18 cellular contexts compared by ENCODE assay signal in genomic region chr16:11004351-11004750, GRCh38. TPM values are rescaled to one million over a fixed set of nuclear protein-coding genes. Genes with fewer than 3 reads are reported as not detected.
DNase-seq lines count a peak whose midpoint lies in the region; TF ChIP-seq lines count a peak whose summit lies in the region.
"Had no signal": no experiment of that assay in that cellular context is flagged by ENCODE, and none has a peak within 500 bp of the region (broad histone marks: within the 10 kb centered on the region; RNA-seq: fewer than 3 reads in every experiment).

No MANE protein-coding gene starts in this region.

- H3K27me3 Mint-ChIP-seq in HFFc6 (ENCODE audit: insufficient read depth): no peaks in the 10 kb centered on the region
- H3K27me3 Mint-ChIP-seq in MCF 10A (ENCODE audit: insufficient read depth, unreplicated experiment): no peaks in the 10 kb centered on the region
- H3K27me3 Mint-ChIP-seq: naive B cell had no signal

- H3K4me3 ChIP-seq in ACC112 (ENCODE audit: low read depth, low read length): no peak overlapping the region
- H3K4me3 ChIP-seq in mesenchymal stem cell (ENCODE audit: insufficient read depth in 1 of 2, low read depth in 1 of 2, low read length in 2 of 2): no peak overlapping the region
- no peak overlapping the region for H3K4me3 ChIP-seq in Karpas-422 (ENCODE audit: low read length)
- H3K4me3 ChIP-seq in trophoblast cell (ENCODE audit: low read depth, low read length): no peak overlapping the region
- H3K4me3 ChIP-seq: hepatocyte, tibial nerve had no signal

- H3K27ac ChIP-seq in ACC112 (ENCODE audit: low read depth, low read length): peak overlapping the region; percentile 90
- H3K27ac ChIP-seq in mesenchymal stem cell (ENCODE audit: low read length, poor library complexity, severe bottlenecking): no peak overlapping the region
- no peak overlapping the region for H3K27ac ChIP-seq in Karpas-422 (ENCODE audit: low read length)
- no peak overlapping the region for H3K27ac ChIP-seq in trophoblast cell (ENCODE audit: low read depth, low read length)
- H3K27ac ChIP-seq: hepatocyte, tibial nerve had no signal

- H3K27ac Mint-ChIP-seq in HFFc6: peak overlapping the region; percentile 90
- peak overlapping the region; percentile 73 for H3K27ac Mint-ChIP-seq in MCF 10A (ENCODE audit: low read depth, unreplicated experiment)

- H3K4me3 Mint-ChIP-seq in HFFc6 (peak overlapping the region; percentile 24; the same call in 1 of the 2 replicates), MCF 10A (ENCODE audit: unreplicated experiment) (no peak overlapping the region)
- H3K4me3 Mint-ChIP-seq: naive B cell had no signal

- no peak overlapping the region for H3K23ac ChIP-seq in mesenchymal stem cell (ENCODE audit: low read length in 2 of 2)
- H3K23ac ChIP-seq in trophoblast cell (ENCODE audit: low read length): no peak overlapping the region

- CTCF ChIA-PET in MCF 10A (lab: Yijun Ruan, JAX): interaction anchor here (0.5 to 1.2 kb wide), 4 partner anchors 11 to 710 kb away, joined by 3 to 5 read pairs (median 3); partner anchors contain the start of gene EMP2
- CTCF ChIA-PET in GM10248 (lab: Yijun Ruan, JAX): interaction anchor here (1.3 kb wide), 1 partner anchor 41 kb away, joined by 3 read pairs; no protein-coding TSS in a partner anchor

- H3K18ac ChIP-seq in mesenchymal stem cell (ENCODE audit: low read depth in 1 of 2, low read length in 2 of 2) (peak overlapping the region in 1 of 2 experiments; percentile 42), trophoblast cell (ENCODE audit: low read length) (no peak overlapping the region)

- H3K36me3 ChIP-seq in ACC112 (ENCODE audit: insufficient read depth, low read length) (no peaks in the 10 kb centered on the region), mesenchymal stem cell (ENCODE audit: control insufficient read depth in 1 of 2, insufficient read depth in 2 of 2, low read depth in 1 of 2, low read length in 2 of 2) (peaks cover 9 to 29% of the 10 kb centered on the region in 2 experiments), Karpas-422 (ENCODE audit: insufficient read depth, low read length) (no peaks in the 10 kb centered on the region), trophoblast cell (ENCODE audit: control insufficient read depth in 1 of 2, insufficient read depth in 2 of 2, low read length in 2 of 2) (peaks cover 8 to 10% of the 10 kb centered on the region in 2 experiments)

- H3K36me3 Mint-ChIP-seq in HFFc6 (ENCODE audit: low read depth) (peaks cover 23% of the 10 kb centered on the region), MCF 10A (ENCODE audit: insufficient read depth, unreplicated experiment) (peaks cover 19% of the 10 kb centered on the region)

- H3K4ac ChIP-seq in mesenchymal stem cell (ENCODE audit: low read depth in 1 of 2, low read length in 2 of 2): no peak overlapping the region
- no peak overlapping the region for H3K4ac ChIP-seq in trophoblast cell (ENCODE audit: low read depth, low read length)

- H3K79me1 ChIP-seq in mesenchymal stem cell (replicated peaks; ENCODE audit: low read length, poor library complexity, severe bottlenecking) (peaks cover 27% of the 10 kb centered on the region), trophoblast cell (ENCODE audit: low read length) (no peaks in the 10 kb centered on the region)

- H4K8ac ChIP-seq in mesenchymal stem cell (ENCODE audit: low read length) (no peak overlapping the region), trophoblast cell (ENCODE audit: low read depth, low read length) (no peak overlapping the region)

- DNase-seq in HFFc6 (no peak), MCF 10A (ENCODE audit: unreplicated experiment) (no peak), mesenchymal stem cell (no peak), Karpas-422 (no peak), CD1c-positive myeloid dendritic cell (ENCODE audit: extremely low spot score) (no peak), GM10248 (ENCODE audit: extremely low spot score) (no peak), trophoblast cell (no peak)
- DNase-seq: activated CD8-positive, alpha-beta memory T cell treated with anti-CD3 and anti-CD28 coated beads, Interleukin-2, amount 50 U/mL, for 48 hours; activated naive CD4-positive, alpha-beta T cell treated with anti-CD3 and anti-CD28 coated beads, Interleukin-2, amount 50 U/mL, for 16 hours; cerebellar nuclear complex; left cardiac atrium; naive B cell; NCI-H2081 treated with DMSO at 0.1 percent for 48 hours; RPMI8226; T-helper 2 cell had no signal

- H3K27me3 ChIP-seq in ACC112 (ENCODE audit: insufficient read depth, low read length) (no peaks in the 10 kb centered on the region), mesenchymal stem cell (ENCODE audit: control insufficient read depth in 1 of 2, insufficient read depth in 1 of 2, low read length in 2 of 2) (no peaks in the 10 kb centered on the region), Karpas-422 (ENCODE audit: low read length) (no peaks in the 10 kb centered on the region), trophoblast cell (ENCODE audit: insufficient read depth, low read length) (no peaks in the 10 kb centered on the region)
- H3K27me3 ChIP-seq: hepatocyte, tibial nerve had no signal

- peak overlapping the region; percentile 74 for H3K9ac ChIP-seq in mesenchymal stem cell (ENCODE audit: low read length)
- no peak overlapping the region for H3K9ac ChIP-seq in Karpas-422 (ENCODE audit: low read length)
- H3K9ac ChIP-seq in trophoblast cell (ENCODE audit: low read length): no peak overlapping the region

- no peak overlapping the region for H4K91ac ChIP-seq in mesenchymal stem cell (ENCODE audit: low read length)
- no peak overlapping the region for H4K91ac ChIP-seq in trophoblast cell (ENCODE audit: low read depth, low read length)

- H4K20me1 ChIP-seq in Karpas-422 (ENCODE audit: insufficient read depth, low read depth, low read length): no peaks in the 10 kb centered on the region

- 94% methylated on average over 4 of the region's 4 CpGs for WGBS in mesenchymal stem cell
- no CpG with 5 or more reads among the region's 4 CpGs for WGBS in trophoblast cell (ENCODE audit: extremely low coverage, insufficient coverage, insufficient read length)

- POLR2A ChIA-PET in MCF 10A (lab: Yijun Ruan, JAX): interaction anchor here (1.2 to 1.6 kb wide), 2 partner anchors 9 to 11 kb away, joined by 3 to 6 read pairs; no protein-coding TSS in a partner anchor
- POLR2A ChIA-PET in GM10248 (lab: Yijun Ruan, JAX): no interaction called here

- no peak overlapping the region for H4K12ac ChIP-seq in trophoblast cell (ENCODE audit: low read depth, low read length)

- peaks cover 48% of the 10 kb centered on the region for H3K4me1 Mint-ChIP-seq in HFFc6 (ENCODE audit: low read depth)
- peaks cover 25% of the 10 kb centered on the region for H3K4me1 Mint-ChIP-seq in MCF 10A (ENCODE audit: insufficient read depth, unreplicated experiment)
- H3K4me1 Mint-ChIP-seq: naive B cell had no signal

- BruUV-seq in MCF 10A (replicated peaks; lab: Mats Ljungman, UMichigan): no TSS peak

- H2AK5ac ChIP-seq in mesenchymal stem cell (ENCODE audit: low read length, severe bottlenecking) (no peak overlapping the region), trophoblast cell (ENCODE audit: low read length) (no peak overlapping the region)

- no peaks in the 10 kb centered on the region for H3K79me2 ChIP-seq in ACC112 (ENCODE audit: control insufficient read depth, insufficient read depth, low read length, unreplicated experiment)
- no peaks in the 10 kb centered on the region for H3K79me2 ChIP-seq in Karpas-422 (ENCODE audit: low read length)
- no peaks in the 10 kb centered on the region for H3K79me2 ChIP-seq in trophoblast cell (ENCODE audit: control insufficient read depth, insufficient read depth, low read length, poor library complexity)
- H3K79me2 ChIP-seq: hepatocyte had no signal

- H2BK5ac ChIP-seq in mesenchymal stem cell (ENCODE audit: low read depth, low read length, poor library complexity, severe bottlenecking) (no peak overlapping the region), trophoblast cell (ENCODE audit: low read depth, low read length, poor library complexity) (no peak overlapping the region)

- no peaks in the 10 kb centered on the region for H3K9me3 ChIP-seq in mesenchymal stem cell (ENCODE audit: control insufficient read depth, low read length)
- H3K9me3 ChIP-seq in Karpas-422 (ENCODE audit: low read length): no peaks in the 10 kb centered on the region
- no peaks in the 10 kb centered on the region for H3K9me3 ChIP-seq in trophoblast cell (ENCODE audit: insufficient read depth, low read depth, low read length)
- H3K9me3 ChIP-seq: tibial nerve had no signal

- H2BK15ac ChIP-seq in mesenchymal stem cell (ENCODE audit: low read depth, poor library complexity, severe bottlenecking): no peak overlapping the region

- H3K9me3 Mint-ChIP-seq in HFFc6: no peaks in the 10 kb centered on the region
- no peaks in the 10 kb centered on the region for H3K9me3 Mint-ChIP-seq in MCF 10A (ENCODE audit: unreplicated experiment)
- H3K9me3 Mint-ChIP-seq: naive B cell had no signal

- H2AFZ ChIP-seq in ACC112 (ENCODE audit: low read length, unreplicated experiment) (no peak overlapping the region), mesenchymal stem cell (ENCODE audit: low read depth, low read length) (no peak overlapping the region), Karpas-422 (ENCODE audit: low read length) (no peak overlapping the region), trophoblast cell (ENCODE audit: insufficient read depth, low read length, poor library complexity) (no peak overlapping the region)
- H2AFZ ChIP-seq: hepatocyte had no signal

- no peak overlapping the region for H2BK12ac ChIP-seq in mesenchymal stem cell (ENCODE audit: low read length in 2 of 2)
- no peak overlapping the region for H2BK12ac ChIP-seq in trophoblast cell (ENCODE audit: low read length)

- H3K9me2 ChIP-seq in Karpas-422 (replicated peaks; ENCODE audit: insufficient read depth, low read length): no peaks in the 10 kb centered on the region

- TF ChIP-seq CTCF in HFFc6 (IDR thresholded peaks at IDR 0.05) (no peak), MCF 10A (IDR thresholded peaks at IDR 0.05; ENCODE audit: unreplicated experiment) (no peak), GM10248 (IDR thresholded peaks at IDR 0.05; ENCODE audit: control extremely low read depth, extremely low read depth, low read depth, missing control alignments) (no peak)

- intact Hi-C loops in MCF 10A (cut with micrococcal nuclease): no loop called here

- H2BK120ac ChIP-seq in mesenchymal stem cell (ENCODE audit: low read depth, low read length): no peak overlapping the region
- no peak overlapping the region for H2BK120ac ChIP-seq in trophoblast cell (ENCODE audit: insufficient read depth, low read length, poor library complexity)

- H3K4me1 ChIP-seq in ACC112 (ENCODE audit: control insufficient read depth, insufficient read depth, low read length, unreplicated experiment): peaks cover 31% of the 10 kb centered on the region
- H3K4me1 ChIP-seq in mesenchymal stem cell (ENCODE audit: control insufficient read depth, insufficient read depth, low read depth, low read length): peaks cover 7% of the 10 kb centered on the region
- no peaks in the 10 kb centered on the region for H3K4me1 ChIP-seq in Karpas-422 (ENCODE audit: low read length)
- H3K4me1 ChIP-seq in trophoblast cell (ENCODE audit: control insufficient read depth in 1 of 2, insufficient read depth in 2 of 2, low read length in 2 of 2): peaks cover 0 to under 1% of the 10 kb centered on the region in 2 experiments
- H3K4me1 ChIP-seq: tibial nerve had no signal

- H3K4me2 ChIP-seq in mesenchymal stem cell (ENCODE audit: low read length, poor library complexity, severe bottlenecking) (no peak overlapping the region), Karpas-422 (ENCODE audit: low read depth, low read length, poor library complexity, severe bottlenecking) (no peak overlapping the region), trophoblast cell (ENCODE audit: low read length) (no peak overlapping the region)
- H3K4me2 ChIP-seq: hepatocyte had no signal

- no peak overlapping the region for H3K14ac ChIP-seq in mesenchymal stem cell (ENCODE audit: low read length in 2 of 2)
- H3K14ac ChIP-seq in trophoblast cell (ENCODE audit: low read length): no peak overlapping the region

RNA-seq across cellular contexts. Expression of gene CLEC16A, which starts 60.0 kb away (rescaled TPM):
- 10 to 100 TPM; 19.4 to 23.2 (median 21.2) TPM for total RNA-seq in HFFc6 (2021; fragmentation: NEBNext Ultra II Directional; extraction: Animal tissue kit (Norgen Biotek cat#: 25700))
- total RNA-seq in MCF 10A (2022): 29.1 and 32.4 TPM in 2 replicates
- polyA plus RNA-seq in mesenchymal stem cell (2013, experiment 1 of 2): 8.6 TPM
- polyA plus RNA-seq in mesenchymal stem cell (2013, experiment 2 of 2): 8.3 TPM
- total RNA-seq in Karpas-422 (2014; rRNA removed; shearing (Covaris generic); ENCODE audit: low replicate concordance): 14.4 and 17.4 TPM in 2 replicates
- 12.0 and 12.1 TPM in 2 replicates for polyA plus RNA-seq in trophoblast cell (2013)
